ENCODE assay signal across 11 cellular contexts in the genomic region with DNA sequence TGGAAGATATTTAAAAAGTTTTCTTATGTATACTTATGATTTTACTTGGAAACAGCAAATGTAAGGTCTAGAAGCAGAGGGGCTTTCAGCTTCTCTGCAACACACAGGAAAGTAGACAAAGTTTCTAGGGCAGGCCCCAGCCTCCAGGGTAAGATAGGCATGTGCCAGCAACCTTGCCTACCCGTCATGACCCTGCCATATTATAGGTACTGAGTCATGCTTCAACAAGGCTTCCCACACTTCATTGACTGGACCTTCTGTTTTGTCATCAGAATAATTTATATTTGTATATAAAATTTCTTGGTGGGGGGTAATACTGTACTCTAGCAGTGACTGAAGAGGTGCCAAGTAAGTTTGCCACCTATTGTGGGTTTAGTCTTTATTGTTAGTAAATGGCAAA.
DNase-seq lines count a peak whose midpoint lies in the region; ATAC-seq lines count a peak whose summit lies in the region.
"Had no signal": no experiment of that assay in that cellular context is flagged by ENCODE, and none has a peak within 500 bp of the region (broad histone marks: within the 10 kb centered on the region; RNA-seq: fewer than 3 reads in every experiment).

No MANE protein-coding gene starts in this region.

- DNase-seq in ELR (ENCODE audit: low read depth): peak; percentile 65
- peak in 1 of 2 experiments; percentile 49 for DNase-seq in SJSA1 (ENCODE audit: low read depth in 1 of 2, low spot score in 2 of 2)
- DNase-seq in glomerular visceral epithelial cell (ENCODE audit: extremely low spot score): peak; percentile 37
- DNase-seq in SKM-1 (lab: John Stamatoyannopoulos, UW; ENCODE audit: unreplicated experiment): no peak
- no peak for DNase-seq in NCI-H2171 (lab: John Stamatoyannopoulos, UW)
- DNase-seq in Kasumi-1 (lab: John Stamatoyannopoulos, UW): no peak
- DNase-seq: heart left ventricle, NCI-H146 had no signal

- H4K20me1 ChIP-seq in BLaER1: peaks cover 99% of the 10 kb centered on the region

- no peak for ATAC-seq in HG02981 (IDR thresholded peaks at IDR 0.05; ENCODE audit: unreplicated experiment)

- peak overlapping the region; percentile 62 for H3K4me2 ChIP-seq in BLaER1

- H3K4me1 ChIP-seq in BLaER1: peaks cover 90% of the 10 kb centered on the region
- peaks cover 25% of the 10 kb centered on the region for H3K4me1 ChIP-seq in SJSA1 (replicated peaks)

- H3K27me3 ChIP-seq in BLaER1 (no peaks in the 10 kb centered on the region), SJSA1 (replicated peaks) (no peaks in the 10 kb centered on the region)
- H3K27me3 ChIP-seq: heart left ventricle, tibial nerve had no signal

- no peak overlapping the region for H3K4me3 ChIP-seq in BLaER1
- no peak overlapping the region; the same call in 1 of the 2 replicates for H3K4me3 ChIP-seq in SJSA1
- H3K4me3 ChIP-seq: tibial nerve had no signal

- H3K9me3 ChIP-seq in BLaER1 (no peaks in the 10 kb centered on the region), SJSA1 (replicated peaks) (no peaks in the 10 kb centered on the region)
- H3K9me3 ChIP-seq: heart left ventricle, tibial nerve had no signal

- H3K9ac ChIP-seq in BLaER1: no peak overlapping the region

- H3K36me3 ChIP-seq in BLaER1 (peaks cover 18% of the 10 kb centered on the region; the same call in 1 of the 2 replicates), SJSA1 (no peaks in the 10 kb centered on the region)
- H3K36me3 ChIP-seq: heart left ventricle, tibial nerve had no signal

- H3K27ac ChIP-seq in BLaER1: no peak overlapping the region
- peak overlapping the region; percentile 23; the same call in 1 of the 2 replicates for H3K27ac ChIP-seq in SJSA1
- H3K27ac ChIP-seq: tibial nerve had no signal

Comparison
In these comparisons a context has a peak if more than half of its experiments do, and no peak if none do; other contexts are left out.
1. DNase-seq: peak in ELR (single experiment) and glomerular visceral epithelial cell (single experiment); none in SKM-1 (single experiment), NCI-H2171 (single experiment) and Kasumi-1 (0 of 2).